In the genomic region with DNA sequence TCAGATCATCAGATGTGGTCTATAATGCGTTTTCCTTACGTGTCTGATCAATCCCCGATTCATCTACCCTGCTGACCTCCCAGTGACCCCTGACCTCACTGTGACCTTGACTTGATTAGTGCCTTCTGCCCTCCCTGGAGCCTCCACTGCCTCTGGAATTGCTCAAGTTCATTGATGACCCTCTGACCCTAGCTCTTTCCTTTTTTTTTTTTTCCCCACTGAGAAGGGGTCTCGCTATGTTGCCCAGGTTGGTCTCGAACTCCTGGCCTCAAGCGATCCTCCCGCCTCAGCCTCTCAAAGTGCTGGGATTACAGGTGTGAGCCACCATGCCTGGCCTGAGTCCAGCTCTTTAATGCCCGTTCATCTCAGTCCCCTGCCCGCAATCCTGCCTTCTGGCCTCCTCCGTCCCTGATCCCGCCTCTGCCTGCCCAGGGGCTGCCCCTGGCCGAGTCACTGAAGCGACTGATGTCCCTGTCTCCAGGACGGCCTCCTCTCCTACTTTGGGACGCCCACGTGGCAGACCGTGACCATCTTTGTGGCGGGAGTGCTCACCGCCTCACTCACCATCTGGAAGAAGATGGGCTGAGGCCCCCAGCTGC, we compare ENCODE assay signal across 11 cellular contexts. TPM values are rescaled to one million over a fixed set of nuclear protein-coding genes. Genes with fewer than 3 reads are reported as not detected.
DNase-seq lines count a peak whose midpoint lies in the region; ATAC-seq lines count a peak whose summit lies in the region.
"Had no signal": no experiment of that assay in that cellular context is flagged by ENCODE, and none has a peak within 500 bp of the region (broad histone marks: within the 10 kb centered on the region; RNA-seq: fewer than 3 reads in every experiment).

No MANE protein-coding gene starts in this region.

- H2AFZ ChIP-seq in mesenchymal stem cell (ENCODE audit: low read depth, low read length): no peak overlapping the region

- no peak overlapping the region for H2BK5ac ChIP-seq in mesenchymal stem cell (ENCODE audit: low read depth, low read length, poor library complexity, severe bottlenecking)

- POLR2A ChIA-PET in activated CD4-positive, alpha-beta memory T cell treated with anti-CD3 and anti-CD28 coated beads, Interleukin-2, amount 10 ng/mL, durations not matched to agents 7 days and 5 days (lab: Charles Lee): interaction anchor here (1.1 to 2.2 kb wide), 5 partner anchors 8 to 86 kb away, joined by 4 to 9 read pairs (median 5); a partner anchor contains a TSS

- peak overlapping the region; percentile 54 for H2BK15ac ChIP-seq in mesenchymal stem cell (ENCODE audit: low read depth, poor library complexity, severe bottlenecking)

- 83% methylated on average over 19 of the region's 19 CpGs for WGBS in mesenchymal stem cell

- ATAC-seq in HG03159 (IDR thresholded peaks at IDR 0.05; ENCODE audit: unreplicated experiment): no peak
- ATAC-seq: left lung had no signal

- peaks cover 3% of the 10 kb centered on the region for H3K79me1 ChIP-seq in mesenchymal stem cell (replicated peaks; ENCODE audit: low read length, poor library complexity, severe bottlenecking)

- no peaks in the 10 kb centered on the region for H3K9me3 ChIP-seq in mesenchymal stem cell (ENCODE audit: control insufficient read depth, low read length)
- H3K9me3 ChIP-seq: left lung had no signal

- no peak overlapping the region for H3K23ac ChIP-seq in mesenchymal stem cell (ENCODE audit: low read length in 2 of 2)

- H3K18ac ChIP-seq in mesenchymal stem cell (ENCODE audit: low read depth in 1 of 2, low read length in 2 of 2): no peak overlapping the region

- H3K4me3 Mint-ChIP-seq in activated naive CD4-positive, alpha-beta T cell treated with anti-CD3 and anti-CD28 coated beads, Interleukin-2, amount 10 ng/mL, durations not matched to agents 7 days and 5 days: no peak overlapping the region
- no peak overlapping the region for H3K4me3 Mint-ChIP-seq in activated CD4-positive, alpha-beta memory T cell treated with anti-CD3 and anti-CD28 coated beads, Interleukin-2, amount 10 ng/mL, durations not matched to agents 7 days and 5 days

- H3K27me3 ChIP-seq in mesenchymal stem cell (ENCODE audit: control insufficient read depth in 1 of 2, insufficient read depth in 1 of 2, low read length in 2 of 2): no peaks in the 10 kb centered on the region
- H3K27me3 ChIP-seq: left lung had no signal

- H3K27ac ChIP-seq in mesenchymal stem cell (ENCODE audit: low read length, poor library complexity, severe bottlenecking) (peak overlapping the region; percentile 87), substantia nigra (ENCODE audit: low read depth, low read length, poor library complexity, severe bottlenecking) (peak overlapping the region; percentile 21)

- no peaks in the 10 kb centered on the region for H3K9me3 Mint-ChIP-seq in activated naive CD4-positive, alpha-beta T cell treated with anti-CD3 and anti-CD28 coated beads, Interleukin-2, amount 10 ng/mL, durations not matched to agents 7 days and 5 days
- no peaks in the 10 kb centered on the region for H3K9me3 Mint-ChIP-seq in activated CD4-positive, alpha-beta memory T cell treated with anti-CD3 and anti-CD28 coated beads, Interleukin-2, amount 10 ng/mL, durations not matched to agents 7 days and 5 days

- peak overlapping the region; percentile 54 for H2AK5ac ChIP-seq in mesenchymal stem cell (ENCODE audit: low read length, severe bottlenecking)

- H3K4me1 ChIP-seq in mesenchymal stem cell (ENCODE audit: control insufficient read depth, insufficient read depth, low read depth, low read length): peaks cover 45% of the 10 kb centered on the region

- peaks cover 48% of the 10 kb centered on the region for H3K36me3 Mint-ChIP-seq in activated naive CD4-positive, alpha-beta T cell treated with anti-CD3 and anti-CD28 coated beads, Interleukin-2, amount 10 ng/mL, durations not matched to agents 7 days and 5 days
- H3K36me3 Mint-ChIP-seq in activated CD4-positive, alpha-beta memory T cell treated with anti-CD3 and anti-CD28 coated beads, Interleukin-2, amount 10 ng/mL, durations not matched to agents 7 days and 5 days (ENCODE audit: low read depth): peaks cover 52% of the 10 kb centered on the region

- peak; percentile 34 for DNase-seq in activated naive CD4-positive, alpha-beta T cell treated with anti-CD3 and anti-CD28 coated beads, Interleukin-2, amount 10 ng/mL, durations not matched to agents 7 days and 5 days
- DNase-seq in activated naive CD4-positive, alpha-beta T cell treated with anti-CD3 and anti-CD28 coated beads, Interleukin-2, amount 50 U/mL, for 16 hours: no peak
- no peak for DNase-seq in activated CD4-positive, alpha-beta memory T cell treated with anti-CD3 and anti-CD28 coated beads, Interleukin-2, amount 10 ng/mL, durations not matched to agents 7 days and 5 days
- DNase-seq in mesenchymal stem cell: peak; percentile 37
- peak in 1 of 49 donors; percentile 52 for DNase-seq in substantia nigra (lab: John Stamatoyannopoulos, UW)
- no peak for DNase-seq in NCI-H187 (lab: John Stamatoyannopoulos, UW)
- no peak for DNase-seq in activated gamma-delta T cell (lab: John Stamatoyannopoulos, UW)
- DNase-seq: AML-193, NCI-H1105 had no signal

- peak overlapping the region; percentile 99 for H3K27ac Mint-ChIP-seq in activated naive CD4-positive, alpha-beta T cell treated with anti-CD3 and anti-CD28 coated beads, Interleukin-2, amount 10 ng/mL, durations not matched to agents 7 days and 5 days
- peak overlapping the region; percentile 94 for H3K27ac Mint-ChIP-seq in activated CD4-positive, alpha-beta memory T cell treated with anti-CD3 and anti-CD28 coated beads, Interleukin-2, amount 10 ng/mL, durations not matched to agents 7 days and 5 days

- H3K4me1 Mint-ChIP-seq in activated naive CD4-positive, alpha-beta T cell treated with anti-CD3 and anti-CD28 coated beads, Interleukin-2, amount 10 ng/mL, durations not matched to agents 7 days and 5 days: peaks cover 83% of the 10 kb centered on the region
- peaks cover 80% of the 10 kb centered on the region for H3K4me1 Mint-ChIP-seq in activated CD4-positive, alpha-beta memory T cell treated with anti-CD3 and anti-CD28 coated beads, Interleukin-2, amount 10 ng/mL, durations not matched to agents 7 days and 5 days

- no peak overlapping the region for H4K8ac ChIP-seq in mesenchymal stem cell (ENCODE audit: low read length)

- peak overlapping the region in 1 of 2 experiments; percentile 29 for H2BK12ac ChIP-seq in mesenchymal stem cell (ENCODE audit: low read length in 2 of 2)

- no peak overlapping the region for H3K9ac ChIP-seq in mesenchymal stem cell (ENCODE audit: low read length)

- no peak overlapping the region for H3K4me2 ChIP-seq in mesenchymal stem cell (ENCODE audit: low read length, poor library complexity, severe bottlenecking)

- no peak overlapping the region for H2BK120ac ChIP-seq in mesenchymal stem cell (ENCODE audit: low read depth, low read length)

- H4K91ac ChIP-seq in mesenchymal stem cell (ENCODE audit: low read length): peak overlapping the region; percentile 23

- CTCF ChIA-PET in activated naive CD4-positive, alpha-beta T cell treated with anti-CD3 and anti-CD28 coated beads, Interleukin-2, amount 10 ng/mL, durations not matched to agents 7 days and 5 days (lab: Charles Lee): interaction anchor here (0.8 kb wide), 1 partner anchor 32 kb away, joined by 3 read pairs; a partner anchor contains a TSS
- CTCF ChIA-PET in activated CD4-positive, alpha-beta memory T cell treated with anti-CD3 and anti-CD28 coated beads, Interleukin-2, amount 10 ng/mL, durations not matched to agents 7 days and 5 days (lab: Charles Lee): no interaction called here

- no peak overlapping the region for H3K14ac ChIP-seq in mesenchymal stem cell (ENCODE audit: low read length in 2 of 2)

- H3K4me3 ChIP-seq in mesenchymal stem cell (ENCODE audit: insufficient read depth in 1 of 2, low read depth in 1 of 2, low read length in 2 of 2): no peak overlapping the region

- no peak overlapping the region for H3K4ac ChIP-seq in mesenchymal stem cell (ENCODE audit: low read depth in 1 of 2, low read length in 2 of 2)

- no peaks in the 10 kb centered on the region for H3K27me3 Mint-ChIP-seq in activated naive CD4-positive, alpha-beta T cell treated with anti-CD3 and anti-CD28 coated beads, Interleukin-2, amount 10 ng/mL, durations not matched to agents 7 days and 5 days
- H3K27me3 Mint-ChIP-seq in activated CD4-positive, alpha-beta memory T cell treated with anti-CD3 and anti-CD28 coated beads, Interleukin-2, amount 10 ng/mL, durations not matched to agents 7 days and 5 days: no peaks in the 10 kb centered on the region

- peaks cover 42 to 43% of the 10 kb centered on the region in 2 experiments for H3K36me3 ChIP-seq in mesenchymal stem cell (ENCODE audit: control insufficient read depth in 1 of 2, insufficient read depth in 2 of 2, low read depth in 1 of 2, low read length in 2 of 2)

RNA-seq across cellular contexts. Expression of a gene that starts 4.0 kb away (rescaled TPM):
- 1,000 to 10,000 TPM; 1,110 to 1,123 TPM for total RNA-seq in activated CD4-positive, alpha-beta memory T cell treated with anti-CD3 and anti-CD28 coated beads, Interleukin-2, amount 10 ng/mL, durations not matched to agents 7 days and 5 days
- polyA plus RNA-seq in mesenchymal stem cell (2013, experiment 1 of 2): 12,810 TPM
- polyA plus RNA-seq in mesenchymal stem cell (2013, experiment 2 of 2): 12,668 TPM

RNA-seq across cellular contexts. Expression of a gene that starts 6.5 kb away (rescaled TPM):
- total RNA-seq in activated CD4-positive, alpha-beta memory T cell treated with anti-CD3 and anti-CD28 coated beads, Interleukin-2, amount 10 ng/mL, durations not matched to agents 7 days and 5 days: 100 to 1,000 TPM; 255 to 258 TPM
- 119 TPM for polyA plus RNA-seq in mesenchymal stem cell (2013, experiment 1 of 2)
- polyA plus RNA-seq in mesenchymal stem cell (2013, experiment 2 of 2): 110 TPM

RNA-seq across cellular contexts. Expression of a gene that starts 27.7 kb away (rescaled TPM):
- 1 to 10 TPM; 1.6 to 2.9 TPM for total RNA-seq in activated CD4-positive, alpha-beta memory T cell treated with anti-CD3 and anti-CD28 coated beads, Interleukin-2, amount 10 ng/mL, durations not matched to agents 7 days and 5 days
- not detected for polyA plus RNA-seq in mesenchymal stem cell (2013, experiment 1 of 2)
- polyA plus RNA-seq in mesenchymal stem cell (2013, experiment 2 of 2): 0.04 TPM

RNA-seq across cellular contexts. Expression of a gene that starts 32.0 kb away (rescaled TPM):
- 10 to 100 TPM; 55.1 to 56.3 TPM for total RNA-seq in activated CD4-positive, alpha-beta memory T cell treated with anti-CD3 and anti-CD28 coated beads, Interleukin-2, amount 10 ng/mL, durations not matched to agents 7 days and 5 days
- polyA plus RNA-seq in mesenchymal stem cell (2013, experiment 1 of 2): 26.9 TPM
- 27.1 TPM for polyA plus RNA-seq in mesenchymal stem cell (2013, experiment 2 of 2)

RNA-seq across cellular contexts. Expression of a gene that starts 32.5 kb away (rescaled TPM):
- 10 to 100 TPM; 74.7 to 80.1 TPM for total RNA-seq in activated CD4-positive, alpha-beta memory T cell treated with anti-CD3 and anti-CD28 coated beads, Interleukin-2, amount 10 ng/mL, durations not matched to agents 7 days and 5 days
- polyA plus RNA-seq in mesenchymal stem cell (2013, experiment 1 of 2): 46.3 TPM
- polyA plus RNA-seq in mesenchymal stem cell (2013, experiment 2 of 2): 43.5 TPM

Comparison
In these comparisons a context has a peak if more than half of its experiments do, and no peak if none do; other contexts are left out.
1. DNase-seq: peak in activated naive CD4-positive, alpha-beta T cell treated with anti-CD3 and anti-CD28 coated beads, Interleukin-2, amount 10 ng/mL, durations not matched to agents 7 days and 5 days (single experiment) and mesenchymal stem cell (single experiment); none in activated naive CD4-positive, alpha-beta T cell treated with anti-CD3 and anti-CD28 coated beads, Interleukin-2, amount 50 U/mL, for 16 hours (single experiment), activated CD4-positive, alpha-beta memory T cell treated with anti-CD3 and anti-CD28 coated beads, Interleukin-2, amount 10 ng/mL, durations not matched to agents 7 days and 5 days (single experiment), NCI-H187 (0 of 2) and activated gamma-delta T cell (single experiment).